Comparison of ENCODE assay signal across 14 cellular contexts in genomic region chr7:129454249-129454551, GRCh38. TPM values are rescaled to one million over a fixed set of nuclear protein-coding genes. Genes with fewer than 3 reads are reported as not detected.
DNase-seq lines count a peak whose midpoint lies in the region; ATAC-seq lines count a peak whose summit lies in the region.
"Had no signal": no experiment of that assay in that cellular context is flagged by ENCODE, and none has a peak within 500 bp of the region (broad histone marks: within the 10 kb centered on the region; RNA-seq: fewer than 3 reads in every experiment).

No MANE protein-coding gene starts in this region.

- peak overlapping the region; percentile 56 for H3K27ac Mint-ChIP-seq in activated T-cell treated with anti-CD3 and anti-CD28 coated beads, Interleukin-2, amount 50 U/mL, for 72 hours
- H3K27ac Mint-ChIP-seq in activated T-helper 2 cell treated with anti-CD3 and anti-CD28 coated beads, Interferon-gamma antibody, Interleukin-2, Interleukin-4, amounts not matched to agents 10 μg/mL and 5 μg/mL and 100 μg/mL, durations not matched to agents 14 hours and 24 hours and 36 hours = no peak overlapping the region

- H3K27me3 Mint-ChIP-seq in activated T-cell treated with anti-CD3 and anti-CD28 coated beads, Interleukin-2, amount 50 U/mL, for 72 hours (ENCODE audit: low read depth) = no peaks in the 10 kb centered on the region
- H3K27me3 Mint-ChIP-seq in activated T-helper 2 cell treated with anti-CD3 and anti-CD28 coated beads, Interferon-gamma antibody, Interleukin-2, Interleukin-4, amounts not matched to agents 10 μg/mL and 5 μg/mL and 100 μg/mL, durations not matched to agents 14 hours and 24 hours and 36 hours (ENCODE audit: low read depth) = no peaks in the 10 kb centered on the region

- H3K9me3 Mint-ChIP-seq in activated T-cell treated with anti-CD3 and anti-CD28 coated beads, Interleukin-2, amount 50 U/mL, for 72 hours = no peaks in the 10 kb centered on the region
- peaks cover under 1% of the 10 kb centered on the region for H3K9me3 Mint-ChIP-seq in activated T-helper 2 cell treated with anti-CD3 and anti-CD28 coated beads, Interferon-gamma antibody, Interleukin-2, Interleukin-4, amounts not matched to agents 10 μg/mL and 5 μg/mL and 100 μg/mL, durations not matched to agents 14 hours and 24 hours and 36 hours

- DNase-seq in activated T-cell treated with anti-CD3 and anti-CD28 coated beads, Interleukin-2, amount 50 U/mL, for 72 hours = no peak
- DNase-seq in activated T-cell treated with anti-CD3 and anti-CD28 coated beads for 4 hours (no peak), NCI-H69 (lab: John Stamatoyannopoulos, UW) (peak; percentile 57), epithelial cell of prostate (ENCODE audit: low read depth, low spot score) (no peak), kidney tubule cell (ENCODE audit: low spot score) (peak; percentile 23), NCI-H774 (lab: John Stamatoyannopoulos, UW) (no peak)
- no peak for DNase-seq in activated T-helper 2 cell treated with anti-CD3 and anti-CD28 coated beads, Interferon-gamma antibody, Interleukin-2, Interleukin-4, amounts not matched to agents 10 μg/mL and 5 μg/mL and 100 μg/mL, durations not matched to agents 14 hours and 24 hours and 36 hours (ENCODE audit: low spot score)
- DNase-seq: C1 segment of cervical spinal cord, DMS53, NCI-H1105, NCI-H1694 treated with DMSO at 0.1 percent for 48 hours, NCI-H2171, SJCRH30 had no signal

- peaks cover 39 to 58% of the 10 kb centered on the region in 2 donors for H3K36me3 Mint-ChIP-seq in activated T-cell treated with anti-CD3 and anti-CD28 coated beads, Interleukin-2, amount 50 U/mL, for 72 hours (ENCODE audit: insufficient read depth in 2 of 2)
- H3K36me3 Mint-ChIP-seq in activated T-helper 2 cell treated with anti-CD3 and anti-CD28 coated beads, Interferon-gamma antibody, Interleukin-2, Interleukin-4, amounts not matched to agents 10 μg/mL and 5 μg/mL and 100 μg/mL, durations not matched to agents 14 hours and 24 hours and 36 hours (ENCODE audit: low read depth) = peaks cover 72% of the 10 kb centered on the region

- no peaks in the 10 kb centered on the region for H3K4me1 Mint-ChIP-seq in activated T-cell treated with anti-CD3 and anti-CD28 coated beads, Interleukin-2, amount 50 U/mL, for 72 hours (ENCODE audit: low read depth)
- H3K4me1 Mint-ChIP-seq in activated T-helper 2 cell treated with anti-CD3 and anti-CD28 coated beads, Interferon-gamma antibody, Interleukin-2, Interleukin-4, amounts not matched to agents 10 μg/mL and 5 μg/mL and 100 μg/mL, durations not matched to agents 14 hours and 24 hours and 36 hours (ENCODE audit: low read depth) = peaks cover 8% of the 10 kb centered on the region

- no peak for ATAC-seq in activated T-cell treated with anti-CD3 and anti-CD28 coated beads, Interleukin-2, amount 50 U/mL, for 72 hours (replicated peaks in 1 of 2)
- ATAC-seq in HG02870 (IDR thresholded peaks at IDR 0.05; ENCODE audit: unreplicated experiment) = no peak

- no peak overlapping the region for H3K4me3 Mint-ChIP-seq in activated T-cell treated with anti-CD3 and anti-CD28 coated beads, Interleukin-2, amount 50 U/mL, for 72 hours
- H3K4me3 Mint-ChIP-seq in activated T-helper 2 cell treated with anti-CD3 and anti-CD28 coated beads, Interferon-gamma antibody, Interleukin-2, Interleukin-4, amounts not matched to agents 10 μg/mL and 5 μg/mL and 100 μg/mL, durations not matched to agents 14 hours and 24 hours and 36 hours (ENCODE audit: low read depth) = no peak overlapping the region

- H3K27ac ChIP-seq in epithelial cell of prostate = peak overlapping the region; percentile 55
- H3K27ac ChIP-seq: SJCRH30 had no signal

- intact Hi-C loops in activated T-helper 2 cell treated with anti-CD3 and anti-CD28 coated beads, Interferon-gamma antibody, Interleukin-2, Interleukin-4, amounts not matched to agents 10 μg/mL and 5 μg/mL and 100 μg/mL, durations not matched to agents 14 hours and 24 hours and 36 hours (cut with micrococcal nuclease) = no loop called here

RNA-seq across cellular contexts. Expression of gene STRIP2, which starts 20.0 kb away (rescaled TPM):
- 10 to 100 TPM; 73.5 to 79.2 TPM for total RNA-seq in activated T-cell treated with anti-CD3 and anti-CD28 coated beads, Interleukin-2, amount 50 U/mL, for 72 hours
- 73.4 and 73.5 TPM in 2 replicates for total RNA-seq in activated T-helper 2 cell treated with anti-CD3 and anti-CD28 coated beads, Interferon-gamma antibody, Interleukin-2, Interleukin-4, amounts not matched to agents 10 μg/mL and 5 μg/mL and 100 μg/mL, durations not matched to agents 14 hours and 24 hours and 36 hours

RNA-seq across cellular contexts. Expression of gene SMKR1, which starts 48.1 kb away (rescaled TPM):
- total RNA-seq in activated T-cell treated with anti-CD3 and anti-CD28 coated beads, Interleukin-2, amount 50 U/mL, for 72 hours = 1 to 10 TPM; 4.0 to 4.3 TPM
- 4.7 and 6.8 TPM in 2 replicates for total RNA-seq in activated T-helper 2 cell treated with anti-CD3 and anti-CD28 coated beads, Interferon-gamma antibody, Interleukin-2, Interleukin-4, amounts not matched to agents 10 μg/mL and 5 μg/mL and 100 μg/mL, durations not matched to agents 14 hours and 24 hours and 36 hours
- total RNA-seq: SJCRH30 had no signal

Comparison
In these comparisons a context has a peak if more than half of its experiments do, and no peak if none do; other contexts are left out.
1. DNase-seq: peak in NCI-H69 (single experiment) and kidney tubule cell (single experiment); none in activated T-cell treated with anti-CD3 and anti-CD28 coated beads, Interleukin-2, amount 50 U/mL, for 72 hours (0 of 2), activated T-cell treated with anti-CD3 and anti-CD28 coated beads for 4 hours (single experiment), epithelial cell of prostate (single experiment), NCI-H774 (single experiment) and activated T-helper 2 cell treated with anti-CD3 and anti-CD28 coated beads, Interferon-gamma antibody, Interleukin-2, Interleukin-4, amounts not matched to agents 10 μg/mL and 5 μg/mL and 100 μg/mL, durations not matched to agents 14 hours and 24 hours and 36 hours (single experiment).